In the genomic region with DNA sequence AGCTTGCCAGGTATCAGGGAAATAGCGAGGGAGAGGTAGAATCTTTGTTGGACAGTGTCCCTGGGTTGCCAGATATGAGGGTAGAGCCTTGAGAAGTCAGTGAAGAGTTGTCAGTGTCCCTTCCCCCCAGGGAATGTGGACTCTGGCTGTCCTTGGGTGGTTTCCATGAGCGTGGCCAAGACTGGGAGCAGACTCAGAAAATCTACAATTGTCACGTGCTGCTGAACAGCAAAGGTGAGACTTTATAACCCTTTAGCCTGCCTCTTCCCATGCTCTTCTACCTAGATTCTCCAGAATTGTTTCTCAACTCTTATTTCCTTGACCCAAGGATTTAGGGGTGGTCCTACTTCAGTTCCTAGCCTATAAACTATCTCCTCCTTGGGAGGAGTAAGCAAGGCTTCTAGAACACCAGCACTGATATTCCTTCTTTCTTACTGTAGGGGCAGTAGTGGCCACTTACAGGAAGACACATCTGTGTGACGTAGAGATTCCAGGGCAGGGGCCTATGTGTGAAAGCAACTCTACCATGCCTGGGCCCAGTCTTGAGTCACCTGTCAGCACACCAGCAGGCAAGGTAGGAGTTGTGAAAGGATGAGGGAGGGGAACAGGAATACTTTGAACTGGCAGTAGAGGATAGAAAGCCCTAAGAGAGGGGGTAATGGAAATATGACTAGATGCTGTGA, we compare ENCODE assay signal across 8 cellular contexts. TPM values are rescaled to one million over a fixed set of nuclear protein-coding genes. Genes with fewer than 3 reads are reported as not detected.
DNase-seq lines count a peak whose midpoint lies in the region; ATAC-seq and TF ChIP-seq lines count a peak whose summit lies in the region.

No MANE protein-coding gene starts in this region.

- H3K36me3 Mint-ChIP-seq in activated CD4-positive, alpha-beta T cell treated with anti-CD3 and anti-CD28 coated beads for 36 hours (ENCODE audit: low read depth): peaks cover 67% of the 10 kb centered on the region

- DNase-seq in AG08395 (ENCODE audit: low spot score): peak; percentile 80
- no peak for DNase-seq in LNCaP clone FGC (ENCODE audit: low read depth)
- DNase-seq in activated CD4-positive, alpha-beta T cell treated with anti-CD3 and anti-CD28 coated beads for 36 hours: peak; percentile 85
- DNase-seq in effector CD8-positive, alpha-beta T cell (lab: John Stamatoyannopoulos, UW): peak; percentile 6
- no peak for DNase-seq in suprapubic skin (ENCODE audit: low spot score in 2 of 2)
- no peak for DNase-seq in NCI-H345 treated with DMSO at 0.1 percent for 48 hours (lab: John Stamatoyannopoulos, UW; ENCODE audit: unreplicated experiment)

- no peaks in the 10 kb centered on the region for H3K27me3 ChIP-seq in muscle layer of colon (ENCODE audit: control insufficient read depth in 1 of 2, insufficient read depth in 2 of 2, low read length in 2 of 2)
- no peaks in the 10 kb centered on the region for H3K27me3 ChIP-seq in suprapubic skin

- no peaks in the 10 kb centered on the region for H3K9me3 Mint-ChIP-seq in activated CD4-positive, alpha-beta T cell treated with anti-CD3 and anti-CD28 coated beads for 36 hours (ENCODE audit: low read depth)

- intact Hi-C loops in activated CD4-positive, alpha-beta T cell treated with anti-CD3 and anti-CD28 coated beads for 36 hours (cut with DNase I, micrococcal nuclease): loop anchor here (1.0 to 5.0 kb wide), 5 partner anchors 13 to 268 kb away; partner anchors contain the start of genes DEDD (in 1 of the 2) and USP21 (in 1 of the 2)

- H3K27ac ChIP-seq in muscle layer of colon (ENCODE audit: low read depth, low read length) (peak overlapping the region; percentile 99), suprapubic skin (peak overlapping the region; percentile 97)

- H3K27ac Mint-ChIP-seq in activated CD4-positive, alpha-beta T cell treated with anti-CD3 and anti-CD28 coated beads for 36 hours: peak overlapping the region; percentile 98

- H3K27me3 Mint-ChIP-seq in activated CD4-positive, alpha-beta T cell treated with anti-CD3 and anti-CD28 coated beads for 36 hours: no peaks in the 10 kb centered on the region

- H3K4me3 Mint-ChIP-seq in activated CD4-positive, alpha-beta T cell treated with anti-CD3 and anti-CD28 coated beads for 36 hours: peak overlapping the region; percentile 94

- POLR2A ChIA-PET in activated CD4-positive, alpha-beta T cell treated with anti-CD3 and anti-CD28 coated beads for 36 hours (lab: Charles Lee): no interaction called here

- H3K4me1 ChIP-seq in muscle layer of colon (ENCODE audit: insufficient read depth, low read length) (peaks cover 43% of the 10 kb centered on the region), suprapubic skin (peaks cover 59% of the 10 kb centered on the region)

- ATAC-seq in GM19351 (IDR thresholded peaks at IDR 0.05; ENCODE audit: unreplicated experiment): peak; percentile 57
- ATAC-seq in activated CD4-positive, alpha-beta T cell treated with anti-CD3 and anti-CD28 coated beads for 36 hours: peak; percentile 65

- peaks cover 60% of the 10 kb centered on the region for H3K4me1 Mint-ChIP-seq in activated CD4-positive, alpha-beta T cell treated with anti-CD3 and anti-CD28 coated beads for 36 hours

- no peak for TF ChIP-seq EP300 in suprapubic skin (IDR thresholded peaks at IDR 0.05)

- WGBS in suprapubic skin: 49% methylated on average over 4 of the region's 4 CpGs

- H3K4me3 ChIP-seq in LNCaP clone FGC (ENCODE audit: low read depth, low read length): peak overlapping the region; percentile 100
- H3K4me3 ChIP-seq in muscle layer of colon (ENCODE audit: low read depth in 1 of 2, low read length in 2 of 2): peak overlapping the region in 1 of 2 donors; percentile 96
- peak overlapping the region; percentile 99 for H3K4me3 ChIP-seq in suprapubic skin

- TF ChIP-seq CTCF in LNCaP clone FGC (IDR thresholded peaks at IDR 0.05; ENCODE audit: control insufficient read depth, extremely low read depth, insufficient read depth): peak; percentile 42
- peak; percentile 43 to 62 for TF ChIP-seq CTCF in suprapubic skin (IDR thresholded peaks at IDR 0.05)

- H3K36me3 ChIP-seq in muscle layer of colon (ENCODE audit: insufficient read depth, low read length) (peaks cover 47% of the 10 kb centered on the region), suprapubic skin (peaks cover 47% of the 10 kb centered on the region)

- H3K9me3 ChIP-seq in muscle layer of colon (ENCODE audit: low read length) (no peaks in the 10 kb centered on the region), suprapubic skin (no peaks in the 10 kb centered on the region)

- CTCF ChIA-PET in activated CD4-positive, alpha-beta T cell treated with anti-CD3 and anti-CD28 coated beads for 36 hours (lab: Charles Lee): interaction anchor here (0.6 to 1.0 kb wide), 4 partner anchors 21 to 72 kb away, joined by 3 to 8 read pairs (median 3); partner anchors contain the start of gene PPOX

- no peak for TF ChIP-seq POLR2A in suprapubic skin (IDR thresholded peaks at IDR 0.05)

- peak overlapping the region; percentile 87 for H3K9ac ChIP-seq in muscle layer of colon (ENCODE audit: low read length)

RNA-seq across cellular contexts. Expression of gene NIT1, which starts 1.6 kb away (rescaled TPM):
- 10 to 100 TPM; 58.2 to 62.1 TPM for total RNA-seq in activated CD4-positive, alpha-beta T cell treated with anti-CD3 and anti-CD28 coated beads for 36 hours
- total RNA-seq in suprapubic skin: 10 to 100 TPM; 28.3 to 58.2 (median 39.6) TPM

RNA-seq across cellular contexts. Expression of gene PFDN2, which starts 1.7 kb away (rescaled TPM):
- 100 to 1,000 TPM; 108 to 136 TPM for total RNA-seq in activated CD4-positive, alpha-beta T cell treated with anti-CD3 and anti-CD28 coated beads for 36 hours
- total RNA-seq in suprapubic skin: 10 to 100 TPM; 21.3 to 33.9 (median 27.1) TPM

RNA-seq across cellular contexts. Expression of gene DEDD, which starts 12.9 kb away (rescaled TPM):
- 10 to 100 TPM; 33.9 to 44.9 TPM for total RNA-seq in activated CD4-positive, alpha-beta T cell treated with anti-CD3 and anti-CD28 coated beads for 36 hours
- total RNA-seq in suprapubic skin: 10 to 100 TPM; 24.4 to 47.0 (median 36.6) TPM

RNA-seq across cellular contexts. Expression of gene KLHDC9, which starts 21.4 kb away (rescaled TPM):
- total RNA-seq in activated CD4-positive, alpha-beta T cell treated with anti-CD3 and anti-CD28 coated beads for 36 hours: under 1 TPM; 0.39 to 0.50 TPM
- total RNA-seq in suprapubic skin: 1 to 10 TPM in 3 of 4 donors, not detected in 1; 1.3 to 4.0 (median 1.4) TPM

RNA-seq across cellular contexts. Expression of gene NECTIN4, which starts 30.2 kb away (rescaled TPM):
- total RNA-seq in activated CD4-positive, alpha-beta T cell treated with anti-CD3 and anti-CD28 coated beads for 36 hours: not detected
- total RNA-seq in suprapubic skin: 100 to 1,000 TPM; 126 to 188 (median 164) TPM

Comparison
In these comparisons a context has a peak if more than half of its experiments do, and no peak if none do; other contexts are left out.
1. DNase-seq: peak in AG08395 (single experiment), activated CD4-positive, alpha-beta T cell treated with anti-CD3 and anti-CD28 coated beads for 36 hours (single experiment) and effector CD8-positive, alpha-beta T cell (single experiment); none in LNCaP clone FGC (single experiment), suprapubic skin (0 of 2) and NCI-H345 treated with DMSO at 0.1 percent for 48 hours (single experiment).